In the genomic region with DNA sequence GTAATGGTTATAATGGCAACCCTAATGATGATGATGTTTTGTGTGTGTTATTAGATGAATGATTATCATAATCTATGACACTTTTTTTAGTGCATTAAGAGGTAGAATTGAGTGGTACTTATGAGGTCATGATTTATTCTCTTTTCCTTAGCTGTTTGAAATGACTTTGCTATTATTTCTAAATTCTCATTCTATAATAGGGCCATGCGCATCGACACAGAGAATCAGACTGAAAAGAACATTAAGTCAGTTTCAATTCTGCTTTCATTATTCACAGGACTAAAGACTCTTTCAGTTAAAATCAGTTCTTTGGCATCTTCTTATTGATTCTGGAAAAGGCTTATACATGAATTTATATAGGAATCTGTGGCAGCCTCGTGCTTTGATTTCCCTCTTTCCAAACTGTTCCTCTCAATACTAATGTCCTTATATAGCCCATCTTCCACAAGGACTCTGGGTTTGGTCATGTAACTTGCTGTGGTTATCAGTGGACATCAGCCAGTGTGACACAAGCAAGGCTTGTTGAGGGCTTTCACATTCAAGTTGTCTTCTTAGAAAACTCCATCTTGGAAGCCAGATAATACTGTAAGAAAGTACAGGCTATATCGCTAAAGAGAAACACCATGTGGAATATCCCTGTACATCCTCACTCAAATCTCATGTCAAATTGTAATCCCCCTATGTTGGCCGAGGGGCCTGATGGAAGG, we compare ENCODE assay signal across 15 cellular contexts.
DNase-seq lines count a peak whose midpoint lies in the region; ATAC-seq, FAIRE-seq and TF ChIP-seq lines count a peak whose summit lies in the region.
"Had no signal": no experiment of that assay in that cellular context is flagged by ENCODE, and none has a peak within 500 bp of the region (broad histone marks: within the 10 kb centered on the region; RNA-seq: fewer than 3 reads in every experiment).

No MANE protein-coding gene starts in this region.

- no peak for TF ChIP-seq EP300 in HepG2 (IDR thresholded peaks at IDR 0.05; ENCODE audit: low read depth in 2 of 2, low read length in 2 of 2)
- TF ChIP-seq EP300 in HepG2 (CRISPR knock-in tag; IDR thresholded peaks at IDR 0.05; ENCODE audit: borderline replicate concordance) = no peak

- CTCF ChIA-PET in HepG2 (lab: Yijun Ruan, JAX; ENCODE audit: low intra/inter-chr PET ratio, low total read pairs) = no interaction called here
- CTCF ChIA-PET in HEK293 (lab: Yijun Ruan, JAX) = no interaction called here
- CTCF ChIA-PET in A673 (lab: Charles Lee) = no interaction called here

- FAIRE-seq in HepG2 (lab: Jason Lieb, UNC) = no peak

- H3K27me3 ChIP-seq in HepG2 (ENCODE audit: control insufficient read depth in 1 of 2, insufficient read depth in 2 of 2, low read length in 2 of 2) (no peaks in the 10 kb centered on the region), right lobe of liver (no peaks in the 10 kb centered on the region), adrenal gland (no peaks in the 10 kb centered on the region), A673 (replicated peaks; ENCODE audit: insufficient read depth, low read depth, low read length, poor library complexity) (no peaks in the 10 kb centered on the region), Karpas-422 (ENCODE audit: low read length) (no peaks in the 10 kb centered on the region)

- 57% methylated on average over 5 of the region's 5 CpGs for WGBS in HepG2 (ENCODE audit: low lambda C conversion rate)
- WGBS in right lobe of liver (ENCODE audit: insufficient coverage, low coverage, low lambda C conversion rate, missing lambda C conversion rate) = 79% methylated on average over 5 of the region's 5 CpGs
- WGBS in adrenal gland, 4 donors = 83 to 87% (median 86%) methylated on average over 5 of the region's 5 CpGs

- BruUV-seq in HepG2 (replicated peaks; lab: Mats Ljungman, UMichigan) (no TSS peak), A673 (replicated peaks; lab: Mats Ljungman, UMichigan) (no TSS peak)

- H4K20me1 ChIP-seq in HepG2 (ENCODE audit: insufficient read depth, low read length) (no peaks in the 10 kb centered on the region), Karpas-422 (ENCODE audit: insufficient read depth, low read depth, low read length) (no peaks in the 10 kb centered on the region)

- H3K4me1 ChIP-seq in HepG2 (ENCODE audit: insufficient read depth, low read length) (no peaks in the 10 kb centered on the region), right lobe of liver (no peaks in the 10 kb centered on the region), HEK293 (ENCODE audit: control insufficient read depth, insufficient read depth, low read length) (peaks cover 4% of the 10 kb centered on the region; the same call in 1 of the 2 replicates), adrenal gland (replicated peaks in 1 of 2) (no peaks in the 10 kb centered on the region), A673 (ENCODE audit: insufficient read depth, low read length, poor library complexity, severe bottlenecking) (no peaks in the 10 kb centered on the region), Karpas-422 (ENCODE audit: low read length) (no peaks in the 10 kb centered on the region)

- no peak for TF ChIP-seq CTCF in HepG2 (CRISPR knock-in tag; IDR thresholded peaks at IDR 0.05)
- TF ChIP-seq CTCF in right lobe of liver (IDR thresholded peaks at IDR 0.05) = no peak
- no peak for TF ChIP-seq CTCF in HEK293 (tag by site-specific recombination; IDR thresholded peaks at IDR 0.05)
- no peak for TF ChIP-seq CTCF in adrenal gland (IDR thresholded peaks at IDR 0.05)
- TF ChIP-seq CTCF in A673 (conservative IDR thresholded peaks at IDR 0.05; ENCODE audit: low read depth, low read length) = no peak

- H2AFZ ChIP-seq in HepG2 (ENCODE audit: low read length) (no peak overlapping the region), Karpas-422 (ENCODE audit: low read length) (no peak overlapping the region)

- H3K9ac ChIP-seq in HepG2 (ENCODE audit: insufficient read depth, low read depth, low read length) (no peak overlapping the region), Karpas-422 (ENCODE audit: low read length) (no peak overlapping the region)

- H3K9me2 ChIP-seq in Karpas-422 (replicated peaks; ENCODE audit: insufficient read depth, low read length) = no peaks in the 10 kb centered on the region

- no peak for TF ChIP-seq POLR2A in HepG2 (IDR thresholded peaks at IDR 0.05; ENCODE audit: insufficient read depth in 1 of 2, low read depth in 2 of 2, low read length in 2 of 2)
- TF ChIP-seq POLR2A in right lobe of liver (IDR thresholded peaks at IDR 0.05) = no peak
- TF ChIP-seq POLR2A in adrenal gland (IDR thresholded peaks at IDR 0.05) = no peak

- POLR2A ChIA-PET in HepG2 (lab: Yijun Ruan, JAX) = no interaction called here
- POLR2A ChIA-PET in HEK293 (lab: Yijun Ruan, JAX) = no interaction called here
- POLR2A ChIA-PET in A673 (lab: Charles Lee; ENCODE audit: low non-redundant PET) = no interaction called here

- H3K27ac ChIP-seq in HepG2 (ENCODE audit: extremely low read length, insufficient read depth, low read length) (no peak overlapping the region), right lobe of liver (no peak overlapping the region), HEK293 (ENCODE audit: extremely low read depth, low read depth, low read length) (no peak overlapping the region), adrenal gland (no peak overlapping the region), A673 (ENCODE audit: low read depth, low read length, poor library complexity, severe bottlenecking) (no peak overlapping the region), Karpas-422 (ENCODE audit: low read length) (no peak overlapping the region)
- H3K27ac ChIP-seq: 22Rv1 had no signal

- H3K4me2 ChIP-seq in HepG2 (ENCODE audit: low read depth, low read length) (no peak overlapping the region), Karpas-422 (ENCODE audit: low read depth, low read length, poor library complexity, severe bottlenecking) (no peak overlapping the region)

- H3K79me2 ChIP-seq in HepG2 (ENCODE audit: insufficient read depth, low read length) (no peaks in the 10 kb centered on the region), Karpas-422 (ENCODE audit: low read length) (no peaks in the 10 kb centered on the region)

- intact Hi-C loops in HepG2 (cut with micrococcal nuclease; ENCODE audit: unreplicated experiment) = no loop called here
- intact Hi-C loops in right lobe of liver (cut with DNase I) = no loop called here
- intact Hi-C loops in adrenal gland (cut with DNase I) = no loop called here
- intact Hi-C loops in A673 (cut with micrococcal nuclease; ENCODE audit: unreplicated experiment) = no loop called here

- in situ Hi-C loops in HepG2 (cut with HindIII; ENCODE audit: extremely low pct_ligation_motif_present, low pct_unique_long_range_greater_than_20kb) = no loop called here

- TF ChIP-seq RAD21 in HepG2 (CRISPR knock-in tag; IDR thresholded peaks at IDR 0.05) = no peak

- no peak for DNase-seq in HepG2 (ENCODE audit: low spot score)
- DNase-seq in right lobe of liver = no peak
- no peak for DNase-seq in adrenal gland
- no peak for DNase-seq in A673 (ENCODE audit: low spot score)
- DNase-seq in NCI-H446 treated with DMSO at 0.1 percent for 48 hours (lab: John Stamatoyannopoulos, UW) = no peak
- no peak for DNase-seq in Karpas-422
- DNase-seq: activated CD4-positive, alpha-beta T cell treated with anti-CD3 and anti-CD28 coated beads for 4 hours; H9; left colon; naive thymus-derived CD8-positive, alpha-beta T cell; NCI-H187 treated with DMSO at 0.1 percent for 48 hours; T-cell had no signal

- H3K4me3 ChIP-seq in HepG2 (replicated peaks in 1 of 3; ENCODE audit: insufficient read depth in 1 of 3, low read depth in 2 of 3, low read length in 3 of 3) (no peak overlapping the region), right lobe of liver (no peak overlapping the region), HEK293 (ENCODE audit: low read depth, low read length) (no peak overlapping the region), adrenal gland (no peak overlapping the region), A673 (ENCODE audit: low read depth, low read length, poor library complexity, severe bottlenecking) (no peak overlapping the region), Karpas-422 (ENCODE audit: low read length) (no peak overlapping the region)

- H3K36me3 ChIP-seq in HepG2 (replicated peaks in 1 of 2; ENCODE audit: control insufficient read depth in 1 of 2, insufficient read depth in 2 of 2, low read length in 2 of 2) (no peaks in the 10 kb centered on the region), right lobe of liver (no peaks in the 10 kb centered on the region), HEK293 (ENCODE audit: control insufficient read depth in 2 of 2, insufficient read depth in 1 of 2, low read length in 2 of 2) (no peaks in the 10 kb centered on the region), adrenal gland (replicated peaks in 1 of 2) (no peaks in the 10 kb centered on the region), A673 (ENCODE audit: insufficient read depth, low read length, poor library complexity, severe bottlenecking) (no peaks in the 10 kb centered on the region), Karpas-422 (ENCODE audit: insufficient read depth, low read length) (no peaks in the 10 kb centered on the region)

- no peaks in the 10 kb centered on the region for H3K9me3 ChIP-seq in HepG2 (ENCODE audit: low read length)
- H3K9me3 ChIP-seq in right lobe of liver = no peaks in the 10 kb centered on the region
- no peaks in the 10 kb centered on the region for H3K9me3 ChIP-seq in HEK293 (ENCODE audit: control insufficient read depth, insufficient read depth, low read depth, low read length)
- no peaks in the 10 kb centered on the region for H3K9me3 ChIP-seq in adrenal gland (replicated peaks in 1 of 3)
- H3K9me3 ChIP-seq in A673 (ENCODE audit: low read depth, low read length, poor library complexity, severe bottlenecking) = no peaks in the 10 kb centered on the region
- no peaks in the 10 kb centered on the region for H3K9me3 ChIP-seq in Karpas-422 (ENCODE audit: low read length)

- ATAC-seq in HepG2 (no peak), right lobe of liver (no peak), HG03159 (IDR thresholded peaks at IDR 0.05; ENCODE audit: unreplicated experiment) (peak; percentile 93)
- ATAC-seq: left colon; naive thymus-derived CD8-positive, alpha-beta T cell; T-cell had no signal

TF ChIP-seq in HepG2, 621 proteins besides CTCF, POLR2A, EP300 and RAD21 (continues in another document):
- TF ChIP-seq ZNF530 (CRISPR knock-in tag; IDR thresholded peaks at IDR 0.05; ENCODE audit: low read depth) (no peak), ZC3H13 (CRISPR knock-in tag; IDR thresholded peaks at IDR 0.05) (no peak), EED (CRISPR knock-in tag; IDR thresholded peaks at IDR 0.05) (no peak)

TF ChIP-seq in HEK293, 187 proteins besides CTCF, POLR2A, EP300 and RAD21 (continues in another document):
- no peak for TF ChIP-seq ZNF747 (tag by site-specific recombination; IDR thresholded peaks at IDR 0.05)
- TF ChIP-seq ZNF366 (tag by site-specific recombination; conservative IDR thresholded peaks at IDR 0.05) = no peak
